In genomic region chr6:40427196-40427595, GRCh38 we compare ENCODE assay signal across 22 cellular contexts.
DNase-seq lines count a peak whose midpoint lies in the region; ATAC-seq, FAIRE-seq and TF ChIP-seq lines count a peak whose summit lies in the region.
"Had no signal": no experiment of that assay in that cellular context is flagged by ENCODE, and none has a peak within 500 bp of the region (broad histone marks: within the 10 kb centered on the region; RNA-seq: fewer than 3 reads in every experiment).

No MANE protein-coding gene starts in this region.

- WGBS in body of pancreas, 2 donors = 30 to 38% methylated on average over 3 of the region's 3 CpGs
- 42 to 51% methylated on average over 3 of the region's 3 CpGs for WGBS in pancreas, 2 donors
- WGBS in stomach, 5 donors = 20 to 51% (median 28%) methylated on average over 3 of the region's 3 CpGs

- H3K9me3 Mint-ChIP-seq in naive thymus-derived CD4-positive, alpha-beta T cell = no peaks in the 10 kb centered on the region

- H3K9me3 ChIP-seq in body of pancreas (no peaks in the 10 kb centered on the region), pancreas (no peaks in the 10 kb centered on the region), stomach (no peaks in the 10 kb centered on the region)
- H3K9me3 ChIP-seq in naive thymus-derived CD4-positive, alpha-beta T cell (ENCODE audit: control insufficient read depth in 2 of 3, low read length in 3 of 3) = no peaks in the 10 kb centered on the region
- H3K9me3 ChIP-seq: HAP-1, SJSA1 had no signal

- H3K36me3 ChIP-seq in body of pancreas (replicated peaks in 1 of 2; ENCODE audit: insufficient read depth in 1 of 2, low read depth in 2 of 2) (no peaks in the 10 kb centered on the region), pancreas (no peaks in the 10 kb centered on the region), stomach (no peaks in the 10 kb centered on the region)
- no peaks in the 10 kb centered on the region for H3K36me3 ChIP-seq in naive thymus-derived CD4-positive, alpha-beta T cell (ENCODE audit: control insufficient read depth in 2 of 3, insufficient read depth in 3 of 3, low read length in 3 of 3)
- H3K36me3 ChIP-seq: HAP-1, SJSA1 had no signal

- CTCF ChIA-PET in naive thymus-derived CD4-positive, alpha-beta T cell (lab: Charles Lee) = no interaction called here

- intact Hi-C loops in body of pancreas (cut with DNase I) = no loop called here
- intact Hi-C loops in pancreas (cut with DNase I) = no loop called here
- intact Hi-C loops in stomach (cut with DNase I; ENCODE audit: low total_unique reads) = no loop called here
- intact Hi-C loops in naive thymus-derived CD4-positive, alpha-beta T cell (cut with micrococcal nuclease) = no loop called here

- H3K27me3 ChIP-seq in body of pancreas (no peaks in the 10 kb centered on the region), pancreas (no peaks in the 10 kb centered on the region), stomach (no peaks in the 10 kb centered on the region)
- no peaks in the 10 kb centered on the region for H3K27me3 ChIP-seq in naive thymus-derived CD4-positive, alpha-beta T cell (ENCODE audit: control insufficient read depth in 2 of 2, insufficient read depth in 2 of 2, low read length in 2 of 2)

- in situ Hi-C loops in GM13976 (cut with MboI; ENCODE audit: low sequenced_read_pairs, unreplicated experiment) = no loop called here

- peak overlapping the region in 1 of 4 donors; percentile 39 for H3K27ac ChIP-seq in body of pancreas
- H3K27ac ChIP-seq in pancreas = no peak overlapping the region
- no peak overlapping the region for H3K27ac ChIP-seq in stomach
- H3K27ac ChIP-seq in naive thymus-derived CD4-positive, alpha-beta T cell (ENCODE audit: low read depth, low read length) = no peak overlapping the region
- H3K27ac ChIP-seq: KMS-11, PC-9, SJSA1 had no signal

- H3K4me3 Mint-ChIP-seq in naive thymus-derived CD4-positive, alpha-beta T cell = no peak overlapping the region
- H3K4me3 Mint-ChIP-seq: HFFc6 had no signal

- POLR2A ChIA-PET in naive thymus-derived CD4-positive, alpha-beta T cell (lab: Charles Lee) = no interaction called here

- H3K36me3 Mint-ChIP-seq in naive thymus-derived CD4-positive, alpha-beta T cell = peaks cover 0 to 2% (median 0%) of the 10 kb centered on the region in 5 donors

- ATAC-seq in body of pancreas = peak; percentile 60
- ATAC-seq in pancreas = peak; percentile 46 to 90 (median 74)
- no peak for ATAC-seq in naive thymus-derived CD4-positive, alpha-beta T cell
- ATAC-seq: Right ventricle myocardium inferior had no signal

- no peak for FAIRE-seq in pancreas (lab: Jason Lieb, UNC)

- H3K4me1 ChIP-seq in body of pancreas (no peaks in the 10 kb centered on the region), pancreas (no peaks in the 10 kb centered on the region), stomach (peaks cover 0 to 19% (median 5%) of the 10 kb centered on the region in 4 donors)
- H3K4me1 ChIP-seq in naive thymus-derived CD4-positive, alpha-beta T cell (ENCODE audit: control insufficient read depth in 2 of 2, insufficient read depth in 2 of 2, low read length in 2 of 2) = no peaks in the 10 kb centered on the region
- H3K4me1 ChIP-seq: HAP-1, SJSA1 had no signal

- no peak for TF ChIP-seq EP300 in stomach (IDR thresholded peaks at IDR 0.05)

- peaks cover 0 to 10% (median 0%) of the 10 kb centered on the region in 7 donors for H3K4me1 Mint-ChIP-seq in naive thymus-derived CD4-positive, alpha-beta T cell

- TF ChIP-seq CTCF in body of pancreas (IDR thresholded peaks at IDR 0.05) (no peak), pancreas (IDR thresholded peaks at IDR 0.05) (no peak), stomach (IDR thresholded peaks at IDR 0.05) (no peak), GM13976 (IDR thresholded peaks at IDR 0.05; ENCODE audit: borderline replicate concordance, control extremely low read depth, extremely low read depth, insufficient read depth, missing control alignments) (no peak)

- H3K27ac Mint-ChIP-seq in naive thymus-derived CD4-positive, alpha-beta T cell = no peak overlapping the region
- H3K27ac Mint-ChIP-seq: HFFc6 had no signal

- peaks cover 0 to 41% (median 0%) of the 10 kb centered on the region in 5 donors for H3K27me3 Mint-ChIP-seq in naive thymus-derived CD4-positive, alpha-beta T cell

- H3K4me3 ChIP-seq in body of pancreas (no peak overlapping the region), pancreas (no peak overlapping the region), stomach (no peak overlapping the region)
- no peak overlapping the region for H3K4me3 ChIP-seq in naive thymus-derived CD4-positive, alpha-beta T cell (ENCODE audit: low read length)
- H3K4me3 ChIP-seq: HAP-1, PC-9, SJSA1 had no signal

- no peak for TF ChIP-seq POLR2A in body of pancreas (IDR thresholded peaks at IDR 0.05)
- no peak for TF ChIP-seq POLR2A in stomach (IDR thresholded peaks at IDR 0.05)

- DNase-seq in NCI-H1694 treated with DMSO at 0.1 percent for 48 hours (lab: John Stamatoyannopoulos, UW) (peak; percentile 30), NCI-H1694 (lab: John Stamatoyannopoulos, UW) (no peak), body of pancreas (peak in 2 of 4 donors; percentile 39 to 76), pancreas (peak in 3 of 6 donors; percentile 48 to 70 (median 58)), stomach (peak; percentile 37), SHP77 (lab: John Stamatoyannopoulos, UW) (no peak), GM13976 (ENCODE audit: low spot score) (no peak)
- DNase-seq in naive thymus-derived CD4-positive, alpha-beta T cell = no peak
- DNase-seq: 8988T, DMS153, GOT3, HFFc6, IMR-90, NCI-H1092, NCI-H1436, NCI-H2029 treated with DMSO at 0.1 percent for 48 hours, NCI-H526 treated with DMSO at 0.1 percent for 48 hours, PC-9 had no signal

Comparison
In these comparisons a context has a peak if more than half of its experiments do, and no peak if none do; other contexts are left out.
1. DNase-seq: peak in NCI-H1694 treated with DMSO at 0.1 percent for 48 hours (single experiment) and stomach (single experiment); none in NCI-H1694 (single experiment), SHP77 (0 of 2), GM13976 (single experiment) and naive thymus-derived CD4-positive, alpha-beta T cell (0 of 9).